Comparison of ENCODE assay signal across 23 cellular contexts in the genomic region with DNA sequence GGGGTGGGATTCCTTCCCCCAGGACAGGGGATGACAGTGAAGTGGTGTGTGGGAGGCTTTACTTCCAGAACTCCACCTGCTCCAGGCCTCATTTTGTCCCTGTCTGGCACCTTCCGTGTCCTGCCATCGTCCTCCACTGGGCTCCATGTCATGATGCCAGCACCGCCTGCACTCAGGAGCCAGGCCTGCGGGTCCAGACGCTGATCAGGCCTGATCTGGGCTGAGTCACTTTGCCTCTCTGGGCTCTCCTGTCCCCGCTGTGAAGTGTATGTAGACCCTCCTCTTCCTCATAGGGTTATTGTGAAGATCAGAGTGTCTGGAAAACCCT. TPM values are rescaled to one million over a fixed set of nuclear protein-coding genes. Genes with fewer than 3 reads are reported as not detected.
DNase-seq lines count a peak whose midpoint lies in the region; ATAC-seq, FAIRE-seq and TF ChIP-seq lines count a peak whose summit lies in the region.
"Had no signal": no experiment of that assay in that cellular context is flagged by ENCODE, and none has a peak within 500 bp of the region (broad histone marks: within the 10 kb centered on the region; RNA-seq: fewer than 3 reads in every experiment).

No MANE protein-coding gene starts in this region.

- H3K4me3 Mint-ChIP-seq in nephron, result peak overlapping the region; percentile 36 to 39 (median 38)
- H3K4me3 Mint-ChIP-seq: B cell; CD4-positive, alpha-beta T cell had no signal

- no peak for TF ChIP-seq CTCF in bronchial epithelial cell (IDR thresholded peaks at IDR 0.05; ENCODE audit: insufficient read depth, low read length, severe bottlenecking)
- TF ChIP-seq CTCF in nephron (IDR thresholded peaks at IDR 0.05; ENCODE audit: unreplicated experiment in 3 of 3), result no peak
- no peak for TF ChIP-seq CTCF in BE2C (IDR thresholded peaks at IDR 0.05; ENCODE audit: low read depth, low read length)

- peaks cover 7% of the 10 kb centered on the region for H3K4me1 ChIP-seq in BE2C

- peaks cover 26% of the 10 kb centered on the region for H3K36me3 ChIP-seq in bronchial epithelial cell (ENCODE audit: control insufficient read depth, insufficient read depth, low read length)
- H3K36me3 ChIP-seq in BE2C, result peaks cover 14% of the 10 kb centered on the region

- no peaks in the 10 kb centered on the region for H3K9me3 Mint-ChIP-seq in nephron
- H3K9me3 Mint-ChIP-seq: CD4-positive, alpha-beta T cell had no signal

- peak overlapping the region; percentile 28 to 89 (median 39) for H3K27ac Mint-ChIP-seq in nephron
- H3K27ac Mint-ChIP-seq: B cell; CD4-positive, alpha-beta T cell had no signal

- H3K9me3 ChIP-seq in BE2C, result no peaks in the 10 kb centered on the region
- H3K9me3 ChIP-seq: SJSA1 had no signal

- H3K27me3 ChIP-seq in bronchial epithelial cell (ENCODE audit: control insufficient read depth, insufficient read depth, low read length), result no peaks in the 10 kb centered on the region
- no peaks in the 10 kb centered on the region for H3K27me3 ChIP-seq in BE2C
- H3K27me3 ChIP-seq: SJSA1 had no signal

- peaks cover 22% of the 10 kb centered on the region for H3K4me1 Mint-ChIP-seq in nephron

- no peak for ATAC-seq in HG03432 (IDR thresholded peaks at IDR 0.05; ENCODE audit: unreplicated experiment)
- ATAC-seq: PC-3 had no signal

- H3K36me3 Mint-ChIP-seq in nephron (ENCODE audit: low read depth), result peaks cover 31% of the 10 kb centered on the region

- DNase-seq in DMS53 (lab: John Stamatoyannopoulos, UW) (peak; percentile 59), DMS53 treated with DMSO at 0.1 percent for 48 hours (lab: John Stamatoyannopoulos, UW; ENCODE audit: unreplicated experiment) (no peak), bronchial epithelial cell (ENCODE audit: low read depth) (no peak), substantia nigra (lab: John Stamatoyannopoulos, UW) (no peak), ecto neural progenitor cell (ENCODE audit: low spot score) (no peak), BE2C (no peak)
- DNase-seq: 8988T; Calu3; CD4-positive, alpha-beta T cell; KG1; NCI-H1105 treated with DMSO at 0.1 percent for 48 hours; NCI-H345; NCI-H524 treated with DMSO at 0.1 percent for 48 hours; PC-3 had no signal

- FAIRE-seq in bronchial epithelial cell (lab: Jason Lieb, UNC), result peak; percentile 66
- FAIRE-seq: GM12891, GM18507, H54 had no signal

- H3K4me3 ChIP-seq in bronchial epithelial cell (ENCODE audit: low read depth, low read length), result no peak overlapping the region
- H3K4me3 ChIP-seq in BE2C (ENCODE audit: low read depth, low read length), result no peak overlapping the region
- H3K4me3 ChIP-seq: SJSA1 had no signal

- H3K27ac ChIP-seq in substantia nigra (ENCODE audit: low read depth, low read length, poor library complexity, severe bottlenecking), result no peak overlapping the region
- H3K27ac ChIP-seq: SJSA1 had no signal

- no peaks in the 10 kb centered on the region for H3K27me3 Mint-ChIP-seq in nephron (ENCODE audit: low read depth)
- H3K27me3 Mint-ChIP-seq: B cell; CD4-positive, alpha-beta T cell had no signal

RNA-seq across cellular contexts. Expression of a gene that starts 9.6 kb away (rescaled TPM):
- total RNA-seq in bronchial epithelial cell, result 12.1 and 13.2 TPM in 2 replicates
- polyA plus RNA-seq in BE2C (2012; ENCODE audit: insufficient read depth, insufficient read length, low read depth), result 14.6 TPM

RNA-seq across cellular contexts. Expression of a gene that starts 14.6 kb away (rescaled TPM):
- total RNA-seq in bronchial epithelial cell, result 8.2 and 10.2 TPM in 2 replicates
- polyA plus RNA-seq in BE2C (2012; ENCODE audit: insufficient read depth, insufficient read length, low read depth), result 38.0 TPM

RNA-seq across cellular contexts. Expression of a gene that starts 36.7 kb away (rescaled TPM):
- 25.5 and 33.5 TPM in 2 replicates for total RNA-seq in bronchial epithelial cell
- polyA plus RNA-seq in BE2C (2012; ENCODE audit: insufficient read depth, insufficient read length, low read depth), result 51.6 TPM

RNA-seq across cellular contexts. Expression of a gene that starts 40.4 kb away (rescaled TPM):
- not detected in 2 replicates for total RNA-seq in bronchial epithelial cell
- polyA plus RNA-seq in BE2C (2012; ENCODE audit: insufficient read depth, insufficient read length, low read depth), result 0.56 TPM
- total RNA-seq: Calu3, HT-29, PC-3, SJSA1 had no signal
- polyA plus RNA-seq: AG04450 had no signal

RNA-seq across cellular contexts. Expression of a gene that starts 47.5 kb away (rescaled TPM):
- 20.5 and 23.6 TPM in 2 replicates for total RNA-seq in bronchial epithelial cell
- 252 TPM for polyA plus RNA-seq in BE2C (2012; ENCODE audit: insufficient read depth, insufficient read length, low read depth)
